Comparison of ENCODE assay signal across 17 cellular contexts in the genomic region with DNA sequence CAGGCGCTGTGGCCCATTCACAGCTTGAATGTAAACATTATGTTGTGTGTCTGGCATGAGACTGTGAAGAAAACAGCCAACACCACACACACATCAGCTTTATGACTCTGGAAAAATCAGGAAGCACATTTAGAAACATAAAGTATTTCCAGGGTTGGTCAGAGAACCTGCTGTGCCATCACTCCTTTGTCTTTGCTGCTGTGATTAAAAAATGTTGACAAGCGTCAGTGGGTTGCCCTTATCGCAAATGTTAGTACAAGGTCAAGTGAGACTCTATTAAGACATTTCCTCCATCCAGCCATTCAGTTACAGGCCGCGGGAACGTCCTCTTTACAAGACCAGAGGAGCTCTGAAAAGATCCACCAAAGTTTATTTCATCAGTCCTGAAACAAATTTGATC.
"Had no signal": no experiment of that assay in that cellular context is flagged by ENCODE, and none has a peak within 500 bp of the region (broad histone marks: within the 10 kb centered on the region; RNA-seq: fewer than 3 reads in every experiment).

No MANE protein-coding gene starts in this region.

- H3K27ac ChIP-seq: epithelial cell of prostate, pancreas had no signal

- H3K4me2 ChIP-seq: smooth muscle cell had no signal

- H3K4me3 ChIP-seq: pancreas, smooth muscle cell, upper lobe of left lung had no signal

- FAIRE-seq: bronchial epithelial cell, colon, pancreas had no signal

- H3K36me3 ChIP-seq: pancreas had no signal

- H3K9me3 ChIP-seq: pancreas, upper lobe of left lung had no signal

- H3K27me3 ChIP-seq: pancreas, upper lobe of left lung had no signal

- H3K4me1 ChIP-seq: pancreas had no signal

- ATAC-seq: activated T-cell treated with anti-CD3 and anti-CD28 coated beads, Interleukin-2, amount 50 U/mL, for 4 hours; stimulated activated memory B cell treated with anti-CD40 and anti-IgM and Interleukin-4, amounts not matched to agents 10 μg/mL and 1 μg/mL and 100 μg/mL, for 72 hours had no signal

- DNase-seq: activated CD4-positive, alpha-beta T cell treated with anti-CD3 and anti-CD28 coated beads, Interleukin-2, amount 50 U/mL, for 48 hours; activated CD4-positive, CD25-positive, alpha-beta regulatory T cell treated with anti-CD3 and anti-CD28 coated beads, Interleukin-2, amount 50 U/mL, for 72 hours; activated gamma-delta T cell treated with Interleukin-2 at 50 U/mL for 16 hours; activated naive CD8-positive, alpha-beta T cell treated with anti-CD3 and anti-CD28 coated beads for 36 hours; activated T-cell treated with anti-CD3 and anti-CD28 coated beads, Interleukin-2, amount 50 U/mL, for 4 hours; anterior cingulate cortex; effector CD8-positive, alpha-beta T cell; pancreas; retina; substantia nigra; T-helper 9 cell; upper lobe of left lung had no signal
